ENCODE assay signal across 33 cellular contexts in the genomic region with DNA sequence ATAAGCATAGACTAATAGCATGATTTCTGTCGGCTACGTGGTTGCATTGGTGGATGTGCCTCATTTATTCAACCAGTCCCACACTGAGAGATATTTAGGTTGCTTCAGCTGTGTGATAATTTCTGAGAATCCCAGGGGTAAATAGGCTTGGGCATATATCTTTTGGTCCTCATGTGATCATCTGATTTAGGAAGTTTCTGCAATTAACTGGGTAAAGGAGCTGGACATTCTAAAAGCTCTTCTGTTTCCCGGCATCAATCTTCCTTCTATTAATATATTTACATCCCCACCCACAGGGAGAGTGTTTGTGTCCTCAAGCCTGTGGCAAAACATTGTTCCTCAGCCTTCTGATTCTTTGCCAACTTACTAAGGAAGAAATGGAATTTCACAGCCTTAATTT.
"Had no signal": no experiment of that assay in that cellular context is flagged by ENCODE, and none has a peak within 500 bp of the region (broad histone marks: within the 10 kb centered on the region; RNA-seq: fewer than 3 reads in every experiment).

No MANE protein-coding gene starts in this region.

- H3K27me3 Mint-ChIP-seq: activated B cell treated with CpG ODN at 0.5 μM for 24 hours; activated CD4-positive, alpha-beta memory T cell treated with anti-CD3 and anti-CD28 coated beads for 36 hours; activated CD4-positive, alpha-beta T cell treated with anti-CD3 and anti-CD28 coated beads, Interleukin-2, amount 10 ng/mL, durations not matched to agents 24 days and 14 days; activated CD8-positive, alpha-beta T cell treated with anti-CD3 and anti-CD28 coated beads for 36 hours; activated naive CD8-positive, alpha-beta T cell treated with anti-CD3 and anti-CD28 coated beads for 36 hours had no signal

- H3K9me3 ChIP-seq: adrenal gland, breast epithelium had no signal

- H3K4me3 ChIP-seq: adrenal gland, breast epithelium had no signal

- H3K9me3 Mint-ChIP-seq: activated CD8-positive, alpha-beta T cell treated with anti-CD3 and anti-CD28 coated beads for 36 hours; activated naive CD8-positive, alpha-beta T cell treated with anti-CD3 and anti-CD28 coated beads for 36 hours had no signal

- H3K4me1 ChIP-seq: adrenal gland, breast epithelium had no signal

- H3K36me3 ChIP-seq: adrenal gland, brain microvascular endothelial cell, breast epithelium had no signal

- H3K36me3 Mint-ChIP-seq: activated CD4-positive, alpha-beta memory T cell treated with anti-CD3 and anti-CD28 coated beads for 36 hours; activated naive CD4-positive, alpha-beta T cell treated with anti-CD3 and anti-CD28 coated beads, Interleukin-2, amount 50 U/mL, for 72 hours; activated naive CD8-positive, alpha-beta T cell treated with anti-CD3 and anti-CD28 coated beads for 36 hours had no signal

- H3K4me3 Mint-ChIP-seq: activated B cell treated with CpG ODN at 0.5 μM for 24 hours; activated CD4-positive, alpha-beta memory T cell treated with anti-CD3 and anti-CD28 coated beads for 36 hours; activated CD4-positive, alpha-beta T cell treated with anti-CD3 and anti-CD28 coated beads, Interleukin-2, amount 10 ng/mL, durations not matched to agents 24 days and 14 days; activated CD8-positive, alpha-beta T cell treated with anti-CD3 and anti-CD28 coated beads for 36 hours; activated naive CD4-positive, alpha-beta T cell treated with anti-CD3 and anti-CD28 coated beads for 36 hours; activated naive CD8-positive, alpha-beta T cell treated with anti-CD3 and anti-CD28 coated beads for 36 hours; activated T-cell treated with anti-CD3 and anti-CD28 coated beads, Interleukin-2, amount 50 U/mL, for 4 hours; activated T-cell treated with anti-CD3 and anti-CD28 coated beads, Interleukin-2, amount 50 U/mL, for 72 hours; T-helper 1 cell treated with Interleukin-12 subunit alpha and Interleukin-12 subunit beta and Interleukin-4 antibody, amounts not matched to agents 30 μg/mL and 1 μg/mL, for 36 hours; T-helper 2 cell treated with Interferon-gamma antibody and Interleukin-4, amounts not matched to agents 5 μg/mL and 100 μg/mL, for 36 hours had no signal

- H3K4me1 Mint-ChIP-seq: activated B cell treated with CpG ODN at 0.5 μM for 24 hours; activated naive CD8-positive, alpha-beta T cell treated with anti-CD3 and anti-CD28 coated beads for 36 hours had no signal

- H3K27ac Mint-ChIP-seq: activated B cell treated with CpG ODN at 0.5 μM for 24 hours; activated CD4-positive, alpha-beta memory T cell treated with anti-CD3 and anti-CD28 coated beads for 36 hours; activated CD4-positive, alpha-beta T cell treated with anti-CD3 and anti-CD28 coated beads, Interleukin-2, amount 10 ng/mL, durations not matched to agents 24 days and 14 days; activated CD8-positive, alpha-beta T cell treated with anti-CD3 and anti-CD28 coated beads for 36 hours; activated naive CD4-positive, alpha-beta T cell treated with anti-CD3 and anti-CD28 coated beads for 36 hours; activated naive CD4-positive, alpha-beta T cell treated with anti-CD3 and anti-CD28 coated beads, Interleukin-2, amount 50 U/mL, for 72 hours; activated naive CD8-positive, alpha-beta T cell treated with anti-CD3 and anti-CD28 coated beads for 36 hours; activated T-cell treated with anti-CD3 and anti-CD28 coated beads, Interleukin-2, amount 50 U/mL, for 72 hours; activated T-helper 2 cell treated with anti-CD3 and anti-CD28 coated beads, Interferon-gamma antibody, Interleukin-2, Interleukin-4, amounts not matched to agents 10 μg/mL and 5 μg/mL and 100 μg/mL, durations not matched to agents 14 hours and 24 hours and 36 hours; T-helper 1 cell treated with Interleukin-12 subunit alpha and Interleukin-12 subunit beta and Interleukin-4 antibody, amounts not matched to agents 30 μg/mL and 1 μg/mL, for 36 hours; T-helper 2 cell treated with Interferon-gamma antibody and Interleukin-4, amounts not matched to agents 5 μg/mL and 100 μg/mL, for 36 hours had no signal

- H3K27me3 ChIP-seq: adrenal gland, brain microvascular endothelial cell, breast epithelium had no signal

- ATAC-seq: activated CD8-positive, alpha-beta T cell treated with anti-CD3 and anti-CD28 coated beads for 36 hours; activated naive CD4-positive, alpha-beta T cell treated with anti-CD3 and anti-CD28 coated beads, Interleukin-2, amount 50 U/mL, for 72 hours; activated T-cell treated with anti-CD3 and anti-CD28 coated beads, Interleukin-2, amount 50 U/mL, for 4 hours; activated T-cell treated with anti-CD3 and anti-CD28 coated beads, Interleukin-2, amount 50 U/mL, for 72 hours had no signal

- DNase-seq: activated B cell treated with CpG ODN at 0.5 μM for 24 hours; activated CD4-positive, alpha-beta memory T cell treated with anti-CD3 and anti-CD28 coated beads for 36 hours; activated CD4-positive, alpha-beta T cell treated with anti-CD3 and anti-CD28 coated beads for 4 hours; activated CD4-positive, alpha-beta T cell treated with anti-CD3 and anti-CD28 coated beads, Interleukin-2, amount 10 ng/mL, durations not matched to agents 24 days and 14 days; activated CD4-positive, alpha-beta T cell treated with anti-CD3 and anti-CD28 coated beads, Interleukin-2, amount 50 U/mL, for 1 hour; activated CD4-positive, alpha-beta T cell treated with anti-CD3 and anti-CD28 coated beads, Interleukin-2, amount 50 U/mL, for 4 hours; activated CD4-positive, CD25-positive, alpha-beta regulatory T cell treated with anti-CD3 and anti-CD28 coated beads, Interleukin-2, amount 50 U/mL, for 72 hours; activated CD8-positive, alpha-beta memory T cell treated with anti-CD3 and anti-CD28 coated beads, Interleukin-2, amount 50 U/mL, for 4 hours; activated CD8-positive, alpha-beta T cell treated with anti-CD3 and anti-CD28 coated beads for 36 hours; activated effector memory CD4-positive, alpha-beta T cell treated with Interleukin-2 at 50 U/mL for 16 hours; activated gamma-delta T cell; activated naive CD4-positive, alpha-beta T cell; activated naive CD4-positive, alpha-beta T cell treated with anti-CD3 and anti-CD28 coated beads for 36 hours; activated naive CD4-positive, alpha-beta T cell treated with anti-CD3 and anti-CD28 coated beads, Interleukin-2, amount 50 U/mL, for 16 hours; activated naive CD8-positive, alpha-beta T cell treated with anti-CD3 and anti-CD28 coated beads for 36 hours; activated T-cell treated with anti-CD3 and anti-CD28 coated beads for 4 hours; activated T-cell treated with anti-CD3 and anti-CD28 coated beads, Interleukin-2, amount 50 U/mL, for 1 hour; activated T-cell treated with anti-CD3 and anti-CD28 coated beads, Interleukin-2, amount 50 U/mL, for 4 hours; activated T-cell treated with anti-CD3 and anti-CD28 coated beads, Interleukin-2, amount 50 U/mL, for 72 hours; adrenal gland; amniotic stem cell; aorta; brain microvascular endothelial cell; central memory CD4-positive, alpha-beta T cell; T-helper 1 cell; T-helper 2 cell; T-helper 9 cell had no signal

- H3K27ac ChIP-seq: adrenal gland, brain microvascular endothelial cell, breast epithelium, VCaP had no signal
